In genomic region chr1:2528966-2529750, GRCh38 we compare ENCODE assay signal across 9 cellular contexts. TPM values are rescaled to one million over a fixed set of nuclear protein-coding genes. Genes with fewer than 3 reads are reported as not detected.
DNase-seq lines count a peak whose midpoint lies in the region; ATAC-seq and TF ChIP-seq lines count a peak whose summit lies in the region.
"Had no signal": no experiment of that assay in that cellular context is flagged by ENCODE, and none has a peak within 500 bp of the region (broad histone marks: within the 10 kb centered on the region; RNA-seq: fewer than 3 reads in every experiment).

No MANE protein-coding gene starts in this region.

- TF ChIP-seq RAD21 in SK-N-SH (IDR thresholded peaks at IDR 0.05; ENCODE audit: low read length) = no peak

- no peak overlapping the region for H3K4me3 ChIP-seq in SK-N-SH (ENCODE audit: low read depth in 2 of 2, low read length in 1 of 2)
- peak overlapping the region; percentile 39; the same call in 1 of the 2 replicates for H3K4me3 ChIP-seq in iPS-20b (ENCODE audit: low read length)
- peak overlapping the region; percentile 31 to 55 (median 36) for H3K4me3 ChIP-seq in stomach
- no peak overlapping the region for H3K4me3 ChIP-seq in MG63
- H3K4me3 ChIP-seq in SJCRH30 = no peak overlapping the region

- peaks cover 18% of the 10 kb centered on the region for H3K79me2 ChIP-seq in SK-N-SH (ENCODE audit: insufficient read depth)

- TF ChIP-seq CTCF in SK-N-SH (IDR thresholded peaks at IDR 0.05) (no peak), stomach (IDR thresholded peaks at IDR 0.05) (no peak)

- peaks cover 18% of the 10 kb centered on the region for H4K20me1 ChIP-seq in SK-N-SH (ENCODE audit: insufficient read depth)

- H3K9me2 ChIP-seq in SK-N-SH = no peaks in the 10 kb centered on the region

- ATAC-seq in SK-N-SH treated with all-trans-retinoic acid at 6 μM for 48 hours = no peak

- TF ChIP-seq EP300 in SK-N-SH (IDR thresholded peaks at IDR 0.05; ENCODE audit: borderline replicate concordance in 1 of 2, low read depth in 1 of 2, low read length in 1 of 2) = no peak
- no peak for TF ChIP-seq EP300 in stomach (IDR thresholded peaks at IDR 0.05)

- WGBS in SK-N-SH (ENCODE audit: low lambda C conversion rate) = 31% methylated on average over 10 of the region's 77 CpGs
- whole genome bisulfite sequencing in stomach, 5 donors = 4 to 28% (median 7%) methylated on average over 20 to 77 of the region's 77 CpGs

- no peaks in the 10 kb centered on the region for H3K36me3 ChIP-seq in SK-N-SH (replicated peaks in 1 of 2; ENCODE audit: control insufficient read depth in 1 of 2, insufficient read depth in 2 of 2, low read length in 1 of 2)
- H3K36me3 ChIP-seq in iPS-20b (ENCODE audit: insufficient read depth, low read depth, low read length) = no peaks in the 10 kb centered on the region
- H3K36me3 ChIP-seq in stomach = no peaks in the 10 kb centered on the region
- H3K36me3 ChIP-seq in MG63 = 0 out of 2 replicates have a peak, but pooled peaks cover 6% of the 10 kb centered on the region
- no peaks in the 10 kb centered on the region for H3K36me3 ChIP-seq in SJCRH30

- no peak overlapping the region for H2AFZ ChIP-seq in SK-N-SH (ENCODE audit: low read depth)

- H3K9ac ChIP-seq in SK-N-SH (no peak overlapping the region), iPS-20b (ENCODE audit: low read depth, low read length) (no peak overlapping the region)

- CTCF ChIA-PET in SK-N-SH (lab: Yijun Ruan, JAX) = interaction anchor here (1.2 to 7.7 kb wide), 5 partner anchors 15 to 114 kb away, joined by 3 to 35 read pairs (median 7); no protein-coding TSS in a partner anchor

- no peak overlapping the region for H3K4me2 ChIP-seq in SK-N-SH

- DNase-seq in SK-N-SH = peak; percentile 71
- peak; percentile 34 for DNase-seq in activated gamma-delta T cell treated with anti-CD3 and anti-CD28 coated beads, Interleukin-2, amount 50 U/mL, for 16 hours (ENCODE audit: low read depth)
- no peak for DNase-seq in stomach
- DNase-seq in MG63 = no peak
- DNase-seq in SJCRH30 = no peak
- no peak for DNase-seq in UCSD-AML1 (lab: John Stamatoyannopoulos, UW; ENCODE audit: unreplicated experiment)

- H3K4me1 ChIP-seq in SK-N-SH (ENCODE audit: control insufficient read depth in 1 of 2, insufficient read depth in 2 of 2, low read depth in 1 of 2, low read length in 1 of 2) (peaks cover 0 to 41% of the 10 kb centered on the region in 2 experiments; a peak in 3 of 4 replicates), iPS-20b (ENCODE audit: insufficient read depth, low read length) (peaks cover 8% of the 10 kb centered on the region; the same call in 1 of the 2 replicates), stomach (peaks cover 60 to 68% (median 68%) of the 10 kb centered on the region in 4 donors), SJCRH30 (peaks cover 8% of the 10 kb centered on the region)

- H3K27ac ChIP-seq in SK-N-SH (ENCODE audit: low read depth in 2 of 2, low read length in 1 of 2) (no peak overlapping the region), iPS-20b (ENCODE audit: low read length) (no peak overlapping the region), stomach (peak overlapping the region in 2 of 5 donors; percentile 38 to 46), SJCRH30 (no peak overlapping the region)

- POLR2A ChIA-PET in SK-N-SH (lab: Yijun Ruan, JAX) = no interaction called here

- TF ChIP-seq POLR2A in stomach (IDR thresholded peaks at IDR 0.05) = no peak

- H3F3A ChIP-seq in SK-N-SH (replicated peaks; ENCODE audit: insufficient read depth) = no peaks in the 10 kb centered on the region

- H3K9me3 ChIP-seq in SK-N-SH = no peaks in the 10 kb centered on the region
- no peaks in the 10 kb centered on the region for H3K9me3 ChIP-seq in iPS-20b (ENCODE audit: insufficient read depth, low read depth, low read length)
- H3K9me3 ChIP-seq in stomach = no peaks in the 10 kb centered on the region
- no peaks in the 10 kb centered on the region for H3K9me3 ChIP-seq in MG63
- H3K9me3 ChIP-seq in SJCRH30 (replicated peaks) = no peaks in the 10 kb centered on the region

- intact Hi-C loops in stomach (cut with DNase I; ENCODE audit: low total_unique reads) = no loop called here

- H3K27me3 ChIP-seq in SK-N-SH (ENCODE audit: insufficient read depth) (peaks cover 6% of the 10 kb centered on the region; the same call in 1 of the 2 replicates), iPS-20b (ENCODE audit: insufficient read depth, low read length) (peaks cover 72% of the 10 kb centered on the region), stomach (peaks cover 0 to 72% (median 50%) of the 10 kb centered on the region in 3 donors), MG63 (no peaks in the 10 kb centered on the region), SJCRH30 (peaks cover 28% of the 10 kb centered on the region)

TF ChIP-seq in SK-N-SH, 30 proteins besides CTCF, POLR2A, EP300 and RAD21 (continues in another document):
- TF ChIP-seq PBX3 (IDR thresholded peaks at IDR 0.05) (no peak), NFIC (IDR thresholded peaks at IDR 0.05; ENCODE audit: borderline replicate concordance) (no peak), FOXJ3 (CRISPR knock-in tag; IDR thresholded peaks at IDR 0.05) (no peak), FOXM1 (IDR thresholded peaks at IDR 0.05; ENCODE audit: low read depth) (no peak)

TF ChIP-seq in SK-N-SH treated with all-trans-retinoic acid at 6 μM for 48 hours, 23 proteins besides CTCF, POLR2A, EP300 and RAD21:
- no peak for TF ChIP-seq OSR1 (CRISPR knock-in tag; IDR thresholded peaks at IDR 0.05)
- TF ChIP-seq, protein P1, sequence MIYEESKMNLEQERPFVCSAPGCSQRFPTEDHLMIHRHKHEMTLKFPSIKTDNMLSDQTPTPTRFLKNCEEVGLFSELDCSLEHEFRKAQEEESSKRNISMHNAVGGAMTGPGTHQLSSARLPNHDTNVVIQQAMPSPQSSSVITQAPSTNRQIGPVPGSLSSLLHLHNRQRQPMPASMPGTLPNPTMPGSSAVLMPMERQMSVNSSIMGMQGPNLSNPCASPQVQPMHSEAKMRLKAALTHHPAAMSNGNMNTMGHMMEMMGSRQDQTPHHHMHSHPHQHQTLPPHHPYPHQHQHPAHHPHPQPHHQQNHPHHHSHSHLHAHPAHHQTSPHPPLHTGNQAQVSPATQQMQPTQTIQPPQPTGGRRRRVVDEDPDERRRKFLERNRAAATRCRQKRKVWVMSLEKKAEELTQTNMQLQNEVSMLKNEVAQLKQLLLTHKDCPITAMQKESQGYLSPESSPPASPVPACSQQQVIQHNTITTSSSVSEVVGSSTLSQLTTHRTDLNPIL (CRISPR knock-in tag; IDR thresholded peaks at IDR 0.05; ENCODE audit: low read depth) = no peak
- no peak for TF ChIP-seq ZNF565 (CRISPR knock-in tag; conservative IDR thresholded peaks at IDR 0.05; ENCODE audit: low read depth)
- TF ChIP-seq, protein P2, sequence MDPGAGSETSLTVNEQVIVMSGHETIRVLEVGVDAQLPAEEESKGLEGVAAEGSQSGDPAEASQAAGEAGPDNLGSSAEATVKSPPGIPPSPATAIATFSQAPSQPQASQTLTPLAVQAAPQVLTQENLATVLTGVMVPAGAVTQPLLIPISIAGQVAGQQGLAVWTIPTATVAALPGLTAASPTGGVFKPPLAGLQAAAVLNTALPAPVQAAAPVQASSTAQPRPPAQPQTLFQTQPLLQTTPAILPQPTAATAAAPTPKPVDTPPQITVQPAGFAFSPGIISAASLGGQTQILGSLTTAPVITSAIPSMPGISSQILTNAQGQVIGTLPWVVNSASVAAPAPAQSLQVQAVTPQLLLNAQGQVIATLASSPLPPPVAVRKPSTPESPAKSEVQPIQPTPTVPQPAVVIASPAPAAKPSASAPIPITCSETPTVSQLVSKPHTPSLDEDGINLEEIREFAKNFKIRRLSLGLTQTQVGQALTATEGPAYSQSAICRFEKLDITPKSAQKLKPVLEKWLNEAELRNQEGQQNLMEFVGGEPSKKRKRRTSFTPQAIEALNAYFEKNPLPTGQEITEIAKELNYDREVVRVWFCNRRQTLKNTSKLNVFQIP (CRISPR knock-in tag; IDR thresholded peaks at IDR 0.05; ENCODE audit: borderline replicate concordance, low read depth) = no peak

RNA-seq across cellular contexts. Expression of gene HES5, which starts 0.9 kb away (rescaled TPM):
- 0.03 and 0.05 TPM in 2 replicates for polyA plus RNA-seq in SK-N-SH (2012; rRNA removed)
- polyA plus RNA-seq in SK-N-SH (2012; cell fraction: cytosol; rRNA removed) = 0.06 TPM in 1 of 2 replicates, not detected in the other
- polyA plus RNA-seq in SK-N-SH (2012; cell fraction: nucleus; rRNA removed) = 0.14 and 0.20 TPM in 2 replicates
- 1 to 10 TPM in 1 of 5 donors, not detected in 4; 9.6 TPM for total RNA-seq in stomach
- under 1 TPM in 1 of 3 donors, not detected in 2; 0.25 TPM for polyA plus RNA-seq in stomach
- not detected in 2 replicates for total RNA-seq in MG63 (2014; rRNA removed; shearing (Covaris generic); ENCODE audit: low replicate concordance)
- not detected in 2 replicates for total RNA-seq in SJCRH30 (2014; rRNA removed; shearing (Covaris generic))
- total RNA-seq: RPMI7951 had no signal

RNA-seq across cellular contexts. Expression of gene PANK4, which starts 2.8 kb away (rescaled TPM):
- polyA plus RNA-seq in SK-N-SH (2012; rRNA removed) (15.1 and 16.6 TPM in 2 replicates), stomach (10 to 100 TPM in 2 of 3 donors, 1 to 10 TPM in 1; 7.6 to 17.2 (median 15.6) TPM)
- polyA plus RNA-seq in SK-N-SH (2012; cell fraction: cytosol; rRNA removed) = 5.9 and 8.7 TPM in 2 replicates
- 64.1 and 71.4 TPM in 2 replicates for polyA plus RNA-seq in SK-N-SH (2012; cell fraction: nucleus; rRNA removed)
- 10 to 100 TPM in 4 of 5 donors, 1 to 10 TPM in 1; 6.4 to 86.0 (median 27.9) TPM for total RNA-seq in stomach
- 16.6 and 17.3 TPM in 2 replicates for total RNA-seq in MG63 (2014; rRNA removed; shearing (Covaris generic); ENCODE audit: low replicate concordance)
- 42.1 and 48.8 TPM in 2 replicates for total RNA-seq in SJCRH30 (2014; rRNA removed; shearing (Covaris generic))

RNA-seq across cellular contexts. Expression of gene TNFRSF14, which starts 27.0 kb away (rescaled TPM):
- polyA plus RNA-seq in SK-N-SH (2012; rRNA removed) = 0.19 and 0.28 TPM in 2 replicates
- polyA plus RNA-seq in SK-N-SH (2012; cell fraction: cytosol; rRNA removed) = 0.03 and 0.08 TPM in 2 replicates
- 0.61 and 0.96 TPM in 2 replicates for polyA plus RNA-seq in SK-N-SH (2012; cell fraction: nucleus; rRNA removed)
- total RNA-seq in stomach = 100 to 1,000 TPM in 3 of 5 donors, 10 to 100 TPM in 2; 33.2 to 413 (median 301) TPM
- 100 to 1,000 TPM in 1 of 3 donors, 10 to 100 TPM in 2; 58.0 to 128 (median 64.8) TPM for polyA plus RNA-seq in stomach
- 0.15 and 4.5 TPM in 2 replicates for total RNA-seq in MG63 (2014; rRNA removed; shearing (Covaris generic); ENCODE audit: low replicate concordance)
- total RNA-seq in SJCRH30 (2014; rRNA removed; shearing (Covaris generic)) = 0.51 TPM in 1 of 2 replicates, not detected in the other

RNA-seq across cellular contexts. Expression of gene PLCH2, which starts 53.1 kb away (rescaled TPM):
- polyA plus RNA-seq in SK-N-SH (2012; rRNA removed) = 0.08 and 0.18 TPM in 2 replicates
- 0.06 and 0.16 TPM in 2 replicates for polyA plus RNA-seq in SK-N-SH (2012; cell fraction: cytosol; rRNA removed)
- polyA plus RNA-seq in SK-N-SH (2012; cell fraction: nucleus; rRNA removed) = 0.68 and 0.74 TPM in 2 replicates
- total RNA-seq in stomach = 1 to 10 TPM in 2 of 5 donors, under 1 TPM in 1, not detected in 2; 0.55 to 4.5 (median 1.3) TPM
- polyA plus RNA-seq in stomach = 10 to 100 TPM in 1 of 3 donors, under 1 TPM in 2; 0.75 to 24.9 (median 0.76) TPM
- total RNA-seq in MG63 (2014; rRNA removed; shearing (Covaris generic); ENCODE audit: low replicate concordance) = not detected in 2 replicates
- 0.22 and 0.56 TPM in 2 replicates for total RNA-seq in SJCRH30 (2014; rRNA removed; shearing (Covaris generic))

RNA-seq across cellular contexts. Expression of gene PRXL2B, which starts 57.4 kb away (rescaled TPM):
- polyA plus RNA-seq in SK-N-SH (2012; rRNA removed) (28.0 and 33.7 TPM in 2 replicates), stomach (10 to 100 TPM; 18.9 to 23.8 (median 20.9) TPM)
- 13.0 and 22.1 TPM in 2 replicates for polyA plus RNA-seq in SK-N-SH (2012; cell fraction: cytosol; rRNA removed)
- 43.9 and 44.0 TPM in 2 replicates for polyA plus RNA-seq in SK-N-SH (2012; cell fraction: nucleus; rRNA removed)
- total RNA-seq in stomach = 100 to 1,000 TPM in 1 of 5 donors, 10 to 100 TPM in 3, 1 to 10 TPM in 1; 8.5 to 668 (median 21.0) TPM
- 9.6 and 12.3 TPM in 2 replicates for total RNA-seq in MG63 (2014; rRNA removed; shearing (Covaris generic); ENCODE audit: low replicate concordance)
- total RNA-seq in SJCRH30 (2014; rRNA removed; shearing (Covaris generic)) = 21.3 and 22.5 TPM in 2 replicates

Comparison
In these comparisons a context has a peak if more than half of its experiments do, and no peak if none do; other contexts are left out.
1. DNase-seq: peak in SK-N-SH (single experiment) and activated gamma-delta T cell treated with anti-CD3 and anti-CD28 coated beads, Interleukin-2, amount 50 U/mL, for 16 hours (single experiment); none in stomach (single experiment), MG63 (single experiment), SJCRH30 (0 of 2) and UCSD-AML1 (single experiment).
2. H3K4me3 ChIP-seq: peak in iPS-20b (single experiment) and stomach (4 of 4); none in SK-N-SH (0 of 2), MG63 (single experiment) and SJCRH30 (single experiment).